ENCODE assay signal across 8 cellular contexts in genomic region chr6:30541515-30542403, GRCh38. TPM values are rescaled to one million over a fixed set of nuclear protein-coding genes. Genes with fewer than 3 reads are reported as not detected.
A peak's percentile ranks its signal among the peaks of the same experiment; 100 is the strongest.
DNase-seq lines count a peak whose midpoint lies in the region; ATAC-seq and TF ChIP-seq lines count a peak whose summit lies in the region.

No MANE protein-coding gene starts in this region.

- H3K4me2 ChIP-seq in PC-3 (ENCODE audit: low read length): peak overlapping the region; percentile 87

- peak; percentile 98 for TF ChIP-seq CTCF in PC-3 (conservative IDR thresholded peaks at IDR 0.05; ENCODE audit: low read depth, low read length)

- peak overlapping the region; percentile 51 for H3K4me3 ChIP-seq in Jurkat, Clone E6-1 (ENCODE audit: low read length)
- H3K4me3 ChIP-seq in PC-3 (ENCODE audit: low read length) (peak overlapping the region; percentile 68), mucosa of rectum (ENCODE audit: low read length in 2 of 2) (peak overlapping the region; percentile 28 to 76)

- no peak overlapping the region for H3K9ac ChIP-seq in PC-3 (ENCODE audit: low read length)
- H3K9ac ChIP-seq in mucosa of rectum (ENCODE audit: low read depth in 1 of 2, low read length in 2 of 2): peak overlapping the region; percentile 41 to 42

- peak; percentile 80 for DNase-seq in GM03348 (ENCODE audit: low spot score)
- DNase-seq in Jurkat, Clone E6-1 (ENCODE audit: low read depth, low spot score): peak; percentile 86
- peak; percentile 95 for DNase-seq in PC-3
- DNase-seq in activated T-cell treated with anti-CD3 and anti-CD28 coated beads, Interleukin-2, amount 50 U/mL, for 1 hour: peak; percentile 83
- DNase-seq in erythroblast (lab: John Stamatoyannopoulos, UW): peak; percentile 88 to 94
- DNase-seq in stimulated activated CD8-positive, alpha-beta memory T cell treated with anti-CD3 and anti-CD28 coated beads, Interleukin-4, amount 100 ng/mL, for 24 hours (ENCODE audit: low read depth): peak; percentile 65
- DNase-seq in cortex of kidney (lab: John Stamatoyannopoulos, UW): no peak

- no peak for TF ChIP-seq POLR2A in erythroblast (IDR thresholded peaks at IDR 0.05; ENCODE audit: low read length)

- intact Hi-C loops in PC-3 (cut with micrococcal nuclease): loop anchor here (1.0 to 5.0 kb wide), 2 partner anchors 56 to 181 kb away; partner anchors contain the start of gene TUBB

- no peaks in the 10 kb centered on the region for H3K9me2 ChIP-seq in PC-3 (replicated peaks; ENCODE audit: low read length)

- POLR2A ChIA-PET in PC-3 (lab: Charles Lee; ENCODE audit: unreplicated experiment): interaction anchor here (0.6 kb wide), 1 partner anchor 51 kb away, joined by 4 read pairs; no protein-coding TSS in a partner anchor

- H3K27me3 ChIP-seq in PC-3 (ENCODE audit: low read length): no peaks in the 10 kb centered on the region
- H3K27me3 ChIP-seq in mucosa of rectum (ENCODE audit: control insufficient read depth in 2 of 2, insufficient read depth in 2 of 2, low read length in 2 of 2): no peaks in the 10 kb centered on the region

- H3K27ac ChIP-seq in PC-3 (ENCODE audit: low read length) (no peak overlapping the region), mucosa of rectum (ENCODE audit: low read depth in 2 of 2, low read length in 2 of 2) (peak overlapping the region in 1 of 2 donors; percentile 6)

- H3K4me1 ChIP-seq in PC-3 (ENCODE audit: insufficient read depth, low read length) (peaks cover 18% of the 10 kb centered on the region; the same call in 1 of the 2 replicates), mucosa of rectum (ENCODE audit: control insufficient read depth in 2 of 2, insufficient read depth in 2 of 2, low read length in 2 of 2) (peaks cover 0 to 7% of the 10 kb centered on the region in 2 donors)

- no TSS peak for BruUV-seq in PC-3 (replicated peaks; lab: Mats Ljungman, UMichigan)

- no peaks in the 10 kb centered on the region for H4K20me1 ChIP-seq in PC-3 (ENCODE audit: low read length)

- peak overlapping the region; percentile 82 for H2AFZ ChIP-seq in PC-3 (ENCODE audit: low read length)

- H3K79me2 ChIP-seq in PC-3 (ENCODE audit: low read length): no peaks in the 10 kb centered on the region

- H3K9me3 ChIP-seq in PC-3 (ENCODE audit: low read length) (no peaks in the 10 kb centered on the region), mucosa of rectum (ENCODE audit: control insufficient read depth in 2 of 2, low read length in 2 of 2) (no peaks in the 10 kb centered on the region)

- H3K36me3 ChIP-seq in PC-3 (ENCODE audit: low read depth, low read length) (no peaks in the 10 kb centered on the region), mucosa of rectum (ENCODE audit: control insufficient read depth in 2 of 2, insufficient read depth in 2 of 2, low read length in 2 of 2) (peaks cover 12% of the 10 kb centered on the region in 2 donors)

- CTCF ChIA-PET in PC-3 (lab: Charles Lee): interaction anchor here (0.6 to 1.2 kb wide), 7 partner anchors 9 to 70 kb away, joined by 3 to 19 read pairs (median 5); no protein-coding TSS in a partner anchor

- no peaks in the 10 kb centered on the region for H3F3A ChIP-seq in PC-3 (ENCODE audit: low read length, unreplicated experiment)

- ATAC-seq in PC-3: peak; percentile 65

RNA-seq across cellular contexts. Expression of gene GNL1, which starts 14.5 kb away (rescaled TPM):
- 93.8 TPM for polyA plus RNA-seq in Jurkat, Clone E6-1 (2012; ENCODE audit: insufficient read depth, insufficient read length)
- 34.7 and 46.7 TPM in 2 replicates for total RNA-seq in PC-3 (2014; rRNA removed)

RNA-seq across cellular contexts. Expression of gene PRR3, which starts 15.3 kb away (rescaled TPM):
- polyA plus RNA-seq in Jurkat, Clone E6-1 (2012; ENCODE audit: insufficient read depth, insufficient read length): 32.5 TPM
- 4.8 and 6.1 TPM in 2 replicates for total RNA-seq in PC-3 (2014; rRNA removed)

RNA-seq across cellular contexts. Expression of gene ABCF1, which starts 29.5 kb away (rescaled TPM):
- 71.5 TPM for polyA plus RNA-seq in Jurkat, Clone E6-1 (2012; ENCODE audit: insufficient read depth, insufficient read length)
- total RNA-seq in PC-3 (2014; rRNA removed): 67.3 and 77.3 TPM in 2 replicates

RNA-seq across cellular contexts. Expression of gene HLA-E, which starts 52.5 kb away (rescaled TPM):
- polyA plus RNA-seq in Jurkat, Clone E6-1 (2012; ENCODE audit: insufficient read depth, insufficient read length): 67.6 TPM
- total RNA-seq in PC-3 (2014; rRNA removed): 131 and 161 TPM in 2 replicates
